14 cellular contexts compared by ENCODE assay signal in the genomic region with DNA sequence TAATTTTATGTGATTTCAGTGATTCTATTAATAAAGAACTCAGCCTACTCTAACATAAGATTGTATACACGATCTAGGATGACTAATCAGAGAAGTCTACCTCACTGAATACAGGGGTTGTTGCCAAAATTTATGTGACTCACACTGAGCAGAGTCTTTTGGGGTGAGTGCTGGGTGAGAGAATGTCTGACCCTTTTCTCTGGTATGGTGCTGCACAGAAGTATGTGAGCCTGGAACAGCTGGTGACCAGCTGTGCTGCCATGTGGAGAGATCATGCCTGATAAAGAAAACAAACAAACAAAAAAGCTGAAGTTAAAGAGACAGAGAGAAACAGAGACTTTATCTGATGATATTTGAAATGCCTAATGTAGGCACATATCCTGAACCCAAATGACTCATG.
DNase-seq lines count a peak whose midpoint lies in the region; ATAC-seq, FAIRE-seq and TF ChIP-seq lines count a peak whose summit lies in the region.
"Had no signal": no experiment of that assay in that cellular context is flagged by ENCODE, and none has a peak within 500 bp of the region (broad histone marks: within the 10 kb centered on the region; RNA-seq: fewer than 3 reads in every experiment).

No MANE protein-coding gene starts in this region.

- intact Hi-C loops in ascending aorta (cut with DNase I) = no loop called here

- H3K9me3 ChIP-seq in keratinocyte (ENCODE audit: control insufficient read depth, low read depth, low read length) = no peaks in the 10 kb centered on the region
- H3K9me3 ChIP-seq in WERI-Rb-1 (ENCODE audit: severe bottlenecking) = no peaks in the 10 kb centered on the region
- H3K9me3 ChIP-seq in ascending aorta = no peaks in the 10 kb centered on the region

- no peak overlapping the region for H2AFZ ChIP-seq in keratinocyte (ENCODE audit: control insufficient read depth, low read length)

- FAIRE-seq in keratinocyte (lab: Jason Lieb, UNC) = peak; percentile 9
- FAIRE-seq: GM12891 had no signal

- H3K79me2 ChIP-seq in keratinocyte (ENCODE audit: control insufficient read depth, insufficient read depth, low read length) = no peaks in the 10 kb centered on the region

- DNase-seq in ACHN (peak; percentile 39), HS-27A (ENCODE audit: low read depth) (peak; percentile 26), brain microvascular endothelial cell (peak; percentile 85), keratinocyte (ENCODE audit: low read depth, low spot score) (no peak), WERI-Rb-1 (no peak), ascending aorta (ENCODE audit: low spot score in 2 of 2) (no peak)
- DNase-seq in stimulated activated CD8-positive, alpha-beta memory T cell treated with anti-CD3 and anti-CD28 coated beads, Interleukin-4, amount 100 ng/mL, for 48 hours = no peak
- DNase-seq: activated CD4-positive, alpha-beta T cell treated with anti-CD3 and anti-CD28 coated beads for 4 hours; C1 segment of cervical spinal cord; NCI-H1092 had no signal

- H3K9me1 ChIP-seq in keratinocyte (ENCODE audit: control insufficient read depth, extremely low read depth, insufficient read depth, low read length) = no peaks in the 10 kb centered on the region

- H3K4me2 ChIP-seq in keratinocyte (ENCODE audit: control insufficient read depth, extremely low read depth, insufficient read depth, low read depth, low read length) = no peak overlapping the region

- no peak for ATAC-seq in HG03432 (IDR thresholded peaks at IDR 0.05; ENCODE audit: unreplicated experiment)
- ATAC-seq: stimulated activated effector memory CD8-positive, alpha-beta T cell treated with anti-CD3 and anti-CD28 coated beads, Interleukin-12 subunit alpha, Interleukin-12 subunit beta, amount 100 ng/mL, for 72 hours had no signal

- in situ Hi-C loops in ACHN (cut with HindIII; ENCODE audit: low pct_ligation_motif_present, low pct_unique_long_range_greater_than_20kb, low sequenced_read_pairs) (no loop called here), brain microvascular endothelial cell (cut with HindIII; ENCODE audit: low pct_ligation_motif_present, low sequenced_read_pairs) (no loop called here)

- H3K9ac ChIP-seq in keratinocyte (ENCODE audit: control insufficient read depth, extremely low read depth, insufficient read depth, low read length) = no peak overlapping the region

- no peaks in the 10 kb centered on the region for H4K20me1 ChIP-seq in keratinocyte (ENCODE audit: control insufficient read depth, extremely low read depth, insufficient read depth, low read length)

- H3K27me3 ChIP-seq in brain microvascular endothelial cell (replicated peaks) = no peaks in the 10 kb centered on the region
- H3K27me3 ChIP-seq in keratinocyte (ENCODE audit: control insufficient read depth, extremely low read depth, insufficient read depth, low read length) = no peaks in the 10 kb centered on the region
- peaks cover 4% of the 10 kb centered on the region for H3K27me3 ChIP-seq in WERI-Rb-1 (ENCODE audit: insufficient read depth, low read depth, severe bottlenecking)
- no peaks in the 10 kb centered on the region for H3K27me3 ChIP-seq in ascending aorta

- H3K36me3 ChIP-seq in brain microvascular endothelial cell (replicated peaks) (no peaks in the 10 kb centered on the region), keratinocyte (ENCODE audit: control insufficient read depth in 2 of 2, extremely low read depth in 1 of 2, insufficient read depth in 2 of 2, low read length in 2 of 2) (no peaks in the 10 kb centered on the region), WERI-Rb-1 (no peaks in the 10 kb centered on the region), ascending aorta (no peaks in the 10 kb centered on the region)

- peak overlapping the region; percentile 25 for H3K27ac ChIP-seq in brain microvascular endothelial cell
- no peak overlapping the region for H3K27ac ChIP-seq in keratinocyte (ENCODE audit: control insufficient read depth, insufficient read depth, low read length)
- H3K27ac ChIP-seq in WERI-Rb-1 = no peak overlapping the region
- no peak overlapping the region for H3K27ac ChIP-seq in ascending aorta

- dilution Hi-C loops in keratinocyte (cut with MboI; ENCODE audit: extremely low pct_ligation_motif_present, low sequenced_read_pairs) = no loop called here

- H3K4me1 ChIP-seq in keratinocyte (ENCODE audit: control insufficient read depth, extremely low read depth, insufficient read depth, low read length) (peaks cover 2% of the 10 kb centered on the region), ascending aorta (no peaks in the 10 kb centered on the region)

- TF ChIP-seq CTCF in brain microvascular endothelial cell (IDR thresholded peaks at IDR 0.05; ENCODE audit: low read depth, low read length, missing control alignments) = no peak
- no peak for TF ChIP-seq CTCF in keratinocyte (optimal IDR thresholded peaks at IDR 0.05 in 1 of 3, IDR thresholded peaks at IDR 0.05 in 1 of 3, conservative IDR thresholded peaks at IDR 0.05 in 1 of 3; ENCODE audit: extremely low read depth in 1 of 3, insufficient read depth in 2 of 3, low read length in 3 of 3)
- TF ChIP-seq CTCF in WERI-Rb-1 (IDR thresholded peaks at IDR 0.05; ENCODE audit: low read depth, low read length) = no peak
- TF ChIP-seq CTCF in ascending aorta (IDR thresholded peaks at IDR 0.05) = no peak

- H3K4me3 ChIP-seq in brain microvascular endothelial cell (ENCODE audit: low read depth, low read length) = no peak overlapping the region
- no peak overlapping the region for H3K4me3 ChIP-seq in keratinocyte (ENCODE audit: control insufficient read depth in 2 of 3, extremely low read depth in 1 of 3, insufficient read depth in 2 of 3, low read depth in 1 of 3, low read length in 3 of 3)
- no peak overlapping the region for H3K4me3 ChIP-seq in WERI-Rb-1 (ENCODE audit: low read depth, low read length)
- H3K4me3 ChIP-seq in ascending aorta = no peak overlapping the region
- H3K4me3 ChIP-seq: skin epidermis had no signal

Comparison
In these comparisons a context has a peak if more than half of its experiments do, and no peak if none do; other contexts are left out.
1. DNase-seq: peak in ACHN (single experiment), HS-27A (single experiment) and brain microvascular endothelial cell (single experiment); none in keratinocyte (single experiment), WERI-Rb-1 (single experiment), ascending aorta (0 of 2) and stimulated activated CD8-positive, alpha-beta memory T cell treated with anti-CD3 and anti-CD28 coated beads, Interleukin-4, amount 100 ng/mL, for 48 hours (single experiment).